23 cellular contexts compared by ENCODE assay signal in the genomic region with DNA sequence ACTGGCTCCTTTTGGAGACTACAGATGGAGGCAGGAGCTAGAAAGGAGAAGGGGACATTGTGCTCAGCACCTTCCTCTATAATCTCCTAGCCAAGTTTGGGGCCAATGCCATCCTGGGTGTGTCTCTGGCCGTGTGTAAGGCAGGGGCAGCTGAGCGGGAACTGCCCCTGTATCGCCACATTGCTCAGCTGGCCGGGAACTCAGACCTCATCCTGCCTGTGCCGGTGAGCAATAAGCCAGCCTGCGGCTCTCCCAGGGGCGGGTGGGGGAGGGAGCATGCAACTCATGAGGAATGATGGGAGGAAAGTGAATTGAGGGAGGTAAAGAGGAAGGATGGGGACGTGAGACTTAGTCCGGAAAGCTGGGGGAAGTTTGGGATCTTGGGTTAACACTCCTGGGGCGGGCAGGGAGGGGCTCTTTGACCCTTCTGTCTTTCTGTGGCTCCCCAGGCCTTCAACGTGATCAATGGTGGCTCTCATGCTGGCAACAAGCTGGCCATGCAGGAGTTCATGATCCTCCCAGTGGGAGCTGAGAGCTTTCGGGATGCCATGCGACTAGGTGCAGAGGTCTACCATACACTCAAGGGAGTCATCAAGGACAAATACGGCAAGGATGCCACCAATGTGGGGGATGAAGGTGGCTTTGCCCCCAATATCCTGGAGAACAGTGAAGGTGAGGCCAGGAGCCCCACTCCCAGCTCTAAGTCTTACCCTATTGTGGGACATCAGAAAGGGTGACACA. TPM values are rescaled to one million over a fixed set of nuclear protein-coding genes. Genes with fewer than 3 reads are reported as not detected.
DNase-seq lines count a peak whose midpoint lies in the region; ATAC-seq, FAIRE-seq and TF ChIP-seq lines count a peak whose summit lies in the region.
"Had no signal": no experiment of that assay in that cellular context is flagged by ENCODE, and none has a peak within 500 bp of the region (broad histone marks: within the 10 kb centered on the region; RNA-seq: fewer than 3 reads in every experiment).

No MANE protein-coding gene starts in this region.

- intact Hi-C loops in CD4-positive, alpha-beta T cell (cut with DNase I, micrococcal nuclease): no loop called here
- intact Hi-C loops in GM12878 (cut with micrococcal nuclease; ENCODE audit: unreplicated experiment): no loop called here

- WGBS in GM12878 (ENCODE audit: insufficient coverage, insufficient replicate concordance, low lambda C conversion rate, missing lambda C conversion rate): 86% methylated on average over 14 of the region's 14 CpGs

- no peaks in the 10 kb centered on the region for H3K9me3 ChIP-seq in CD4-positive, alpha-beta T cell (ENCODE audit: control insufficient read depth, low read length)
- no peaks in the 10 kb centered on the region for H3K9me3 ChIP-seq in GM12878 (replicated peaks; ENCODE audit: control insufficient read depth, insufficient read depth, low read length)
- H3K9me3 ChIP-seq: breast epithelium, left lung, neutrophil, testis had no signal

- no peak for TF ChIP-seq POLR2A in GM12878 (IDR thresholded peaks at IDR 0.05; ENCODE audit: low read depth, low read length)

- no peak overlapping the region for H2AFZ ChIP-seq in GM12878 (ENCODE audit: control insufficient read depth, low read depth, low read length)

- RAD21 ChIA-PET in GM12878 (lab: Charles Lee; ENCODE audit: unreplicated experiment): no interaction called here

- TF ChIP-seq RAD21 in GM12878 (IDR thresholded peaks at IDR 0.05; ENCODE audit: insufficient read depth, low read depth, low read length): no peak

- no peak overlapping the region for H3K4me2 ChIP-seq in GM12878 (ENCODE audit: control insufficient read depth, insufficient read depth)

- ATAC-seq in CD4-positive, alpha-beta T cell (ENCODE audit: poor library complexity): no peak
- ATAC-seq in GM12878 (no peak), HG02678 (IDR thresholded peaks at IDR 0.05; ENCODE audit: unreplicated experiment) (no peak)
- ATAC-seq: left lung had no signal

- H3K79me2 ChIP-seq in GM12878 (ENCODE audit: control insufficient read depth, insufficient read depth, low read length): peaks cover 23% of the 10 kb centered on the region

- FAIRE-seq in GM12878 (lab: Jason Lieb, UNC): no peak
- FAIRE-seq: GM18507 had no signal

- H3K36me3 ChIP-seq in GM12878 (ENCODE audit: control insufficient read depth in 2 of 2, insufficient read depth in 2 of 2, low read length in 1 of 2): peaks cover 2 to 10% of the 10 kb centered on the region in 2 experiments; a peak in 2 of 4 replicates
- H3K36me3 ChIP-seq: breast epithelium, neutrophil had no signal

- peaks cover 28% of the 10 kb centered on the region for H3K4me1 ChIP-seq in GM12878 (ENCODE audit: control insufficient read depth, insufficient read depth, low read length)

- POLR2A ChIA-PET in CD4-positive, alpha-beta T cell (lab: Charles Lee): interaction anchor here (0.7 kb wide), 1 partner anchor 26 kb away, joined by 3 read pairs; no protein-coding TSS in a partner anchor
- POLR2A ChIA-PET in GM12878 (lab: Charles Lee): interaction anchor here (0.6 to 1.2 kb wide), 2 partner anchors 9 to 17 kb away, joined by 4 to 6 read pairs; no protein-coding TSS in a partner anchor

- H3K27ac Mint-ChIP-seq in CD4-positive, alpha-beta T cell: peak overlapping the region; percentile 82
- H3K27ac Mint-ChIP-seq: activated naive CD4-positive, alpha-beta T cell treated with anti-CD3 and anti-CD28 coated beads, Interleukin-2, amount 10 ng/mL, durations not matched to agents 7 days and 5 days had no signal

- H3K9ac ChIP-seq in GM12878 (ENCODE audit: control insufficient read depth, insufficient read depth, low read length): no peak overlapping the region

- H3K27me3 Mint-ChIP-seq in CD4-positive, alpha-beta T cell: no peaks in the 10 kb centered on the region
- H3K27me3 Mint-ChIP-seq: activated naive CD4-positive, alpha-beta T cell treated with anti-CD3 and anti-CD28 coated beads, Interleukin-2, amount 10 ng/mL, durations not matched to agents 7 days and 5 days had no signal

- no peaks in the 10 kb centered on the region for H4K20me1 ChIP-seq in GM12878 (ENCODE audit: control insufficient read depth, insufficient read depth)

- no peaks in the 10 kb centered on the region for H3K9me3 Mint-ChIP-seq in CD4-positive, alpha-beta T cell
- H3K9me3 Mint-ChIP-seq: activated naive CD4-positive, alpha-beta T cell treated with anti-CD3 and anti-CD28 coated beads, Interleukin-2, amount 10 ng/mL, durations not matched to agents 7 days and 5 days had no signal

- H3K27me3 ChIP-seq in CD4-positive, alpha-beta T cell (ENCODE audit: control insufficient read depth, insufficient read depth, low read length): no peaks in the 10 kb centered on the region
- no peaks in the 10 kb centered on the region for H3K27me3 ChIP-seq in GM12878 (replicated peaks in 1 of 2; ENCODE audit: control insufficient read depth in 2 of 2, insufficient read depth in 2 of 2, low read length in 1 of 2)
- H3K27me3 ChIP-seq: breast epithelium, testis had no signal

- in situ Hi-C loops in GM12878 (cut with MboI): no loop called here

- no peak overlapping the region for H3K4me3 Mint-ChIP-seq in CD4-positive, alpha-beta T cell

- no peak overlapping the region for H3K27ac ChIP-seq in CD4-positive, alpha-beta T cell (ENCODE audit: low read depth, low read length)
- H3K27ac ChIP-seq in GM12878 (ENCODE audit: control insufficient read depth, insufficient read depth): no peak overlapping the region
- H3K27ac ChIP-seq: breast epithelium, epithelial cell of prostate, left lung, neutrophil, testis, VCaP had no signal

- SMC1A ChIA-PET in GM12878 (lab: Charles Lee; ENCODE audit: uncharacterized antibody, unreplicated experiment): interaction anchor here (1.3 kb wide), 1 partner anchor 26 kb away, joined by 3 read pairs; no protein-coding TSS in a partner anchor

- DNase-seq in CD4-positive, alpha-beta T cell: no peak
- DNase-seq in HK-2 (ENCODE audit: unreplicated experiment) (peak; percentile 54), GM12878 (ENCODE audit: low read depth, low spot score) (no peak), myocyte (ENCODE audit: low read depth) (peak; percentile 42), mesenteric fat pad (ENCODE audit: low spot score) (no peak), DMS53 (lab: John Stamatoyannopoulos, UW) (no peak), epidermal melanocyte (ENCODE audit: insufficient read length, low spot score) (no peak)
- DNase-seq: activated naive CD4-positive, alpha-beta T cell treated with anti-CD3 and anti-CD28 coated beads, Interleukin-2, amount 10 ng/mL, durations not matched to agents 7 days and 5 days; DMS79; KBM-7; NCI-H2029 treated with DMSO at 0.1 percent for 48 hours; NCI-H510A treated with DMSO at 0.1 percent for 48 hours; retina; testis had no signal

- H3K36me3 Mint-ChIP-seq in CD4-positive, alpha-beta T cell (ENCODE audit: low read depth): peaks cover 49% of the 10 kb centered on the region

- TF ChIP-seq CTCF in CD4-positive, alpha-beta T cell (IDR thresholded peaks at IDR 0.05): no peak
- no peak for TF ChIP-seq CTCF in GM12878 (IDR thresholded peaks at IDR 0.05 in 2 of 3, conservative IDR thresholded peaks at IDR 0.05 in 1 of 3; ENCODE audit: control insufficient read depth in 2 of 3, extremely low read depth in 1 of 3, insufficient read depth in 1 of 3, low read depth in 3 of 3, low read length in 3 of 3)

- CTCF ChIA-PET in CD4-positive, alpha-beta T cell (lab: Charles Lee): no interaction called here
- CTCF ChIA-PET in GM12878 (lab: Yijun Ruan, JAX): interaction anchor here (0.7 to 1.9 kb wide), 4 partner anchors 8 to 49 kb away, joined by 3 to 7 read pairs (median 4); a partner anchor contains a TSS

- no peak overlapping the region for H3K4me3 ChIP-seq in GM12878
- H3K4me3 ChIP-seq: breast epithelium, left lung, testis had no signal

- TSS peak; percentile 32 for BruUV-seq in GM12878 (replicated peaks; lab: Mats Ljungman, UMichigan)

- no peak for TF ChIP-seq EP300 in GM12878 (IDR thresholded peaks at IDR 0.05; ENCODE audit: borderline replicate concordance in 1 of 2, control insufficient read depth in 1 of 2, low read depth in 2 of 2, low read length in 2 of 2)

- peaks cover 30% of the 10 kb centered on the region for H3K4me1 Mint-ChIP-seq in CD4-positive, alpha-beta T cell (ENCODE audit: low read depth)

RNA-seq across cellular contexts. Expression of a gene that starts 3.3 kb away (rescaled TPM):
- total RNA-seq in CD4-positive, alpha-beta T cell: 100 to 1,000 TPM in 1 of 2 experiments, 10 to 100 TPM in 1; 85.6 to 103 TPM
- total RNA-seq in GM12878 (2013; cell fraction: nucleolus; rRNA removed): 124 and 142 TPM in 2 replicates
- total RNA-seq in GM12878 (2014; rRNA removed): 24.8 and 28.0 TPM in 2 replicates
- 25.3 and 25.8 TPM in 2 replicates for total RNA-seq in GM12878 (2014; rRNA removed; fragmentation: Illumina TruSeq; extraction: Trizol)
- total RNA-seq in GM12878 (2021): 65.4 and 65.5 TPM in 2 replicates
- 159 TPM for polyA plus RNA-seq in GM12878 (2011; ENCODE audit: low read depth)
- polyA plus RNA-seq in GM12878 (2011; rRNA removed): 159 and 196 TPM in 2 replicates
- 187 and 271 TPM in 2 replicates for polyA plus RNA-seq in GM12878 (2011; cell fraction: cytosol; rRNA removed)
- 494 and 720 TPM in 2 replicates for polyA plus RNA-seq in GM12878 (2011; cell fraction: nucleus; rRNA removed)
- 181 and 207 TPM in 2 replicates for polyA plus RNA-seq in GM12878 (2012)
- 59.1 and 61.1 TPM in 2 replicates for polyA plus RNA-seq in GM12878 (2014; fragmentation: Illumina TruSeq; extraction: Trizol)
- 10 to 100 TPM; 37.3 to 42.1 TPM for polyA plus RNA-seq in GM12878 (2014; fragmentation: Nextera tagmentation; extraction: Ambion mirVana)
- polyA plus RNA-seq in GM12878 (2014; rRNA removed): 61.3 and 68.1 TPM in 2 replicates
- 10 to 100 TPM; 39.8 to 44.1 TPM for polyA plus RNA-seq in GM12878 (2016; fragmentation: Nextera tagmentation; extraction: Ambion mirVana)
- polyA minus RNA-seq in GM12878 (2011; rRNA and poly(A)+ RNA removed): 91.5 and 121 TPM in 2 replicates
- polyA minus RNA-seq in GM12878 (2011; cell fraction: cytosol; rRNA and poly(A)+ RNA removed): 31.0 and 39.8 TPM in 2 replicates
- 60.9 and 69.0 TPM in 2 replicates for polyA minus RNA-seq in GM12878 (2011; cell fraction: nucleus; rRNA and poly(A)+ RNA removed)
- total RNA-seq in myocyte: 9.0 and 9.9 TPM in 2 replicates
- 77.6 TPM for polyA plus RNA-seq in myocyte (2012)
- total RNA-seq in mesenteric fat pad: 5.3 TPM

RNA-seq across cellular contexts. Expression of a gene that starts 10.1 kb away (rescaled TPM):
- 10 to 100 TPM; 28.7 to 29.6 TPM for total RNA-seq in CD4-positive, alpha-beta T cell
- total RNA-seq in GM12878 (2013; cell fraction: nucleolus; rRNA removed): 26.1 and 27.4 TPM in 2 replicates
- total RNA-seq in GM12878 (2014; rRNA removed): 2.6 and 3.3 TPM in 2 replicates
- total RNA-seq in GM12878 (2014; rRNA removed; fragmentation: Illumina TruSeq; extraction: Trizol): 2.0 and 2.6 TPM in 2 replicates
- 38.0 and 44.5 TPM in 2 replicates for total RNA-seq in GM12878 (2021)
- polyA plus RNA-seq in GM12878 (2011; ENCODE audit: low read depth): 10.7 TPM
- polyA plus RNA-seq in GM12878 (2011; rRNA removed): 1.4 and 3.9 TPM in 2 replicates
- polyA plus RNA-seq in GM12878 (2011; cell fraction: cytosol; rRNA removed): 4.6 and 4.8 TPM in 2 replicates
- 53.3 and 76.2 TPM in 2 replicates for polyA plus RNA-seq in GM12878 (2011; cell fraction: nucleus; rRNA removed)
- 30.2 and 35.7 TPM in 2 replicates for polyA plus RNA-seq in GM12878 (2012)
- polyA plus RNA-seq in GM12878 (2014; fragmentation: Illumina TruSeq; extraction: Trizol): 5.8 and 15.4 TPM in 2 replicates
- under 1 TPM; 0.08 to 0.15 TPM for polyA plus RNA-seq in GM12878 (2014; fragmentation: Nextera tagmentation; extraction: Ambion mirVana)
- polyA plus RNA-seq in GM12878 (2014; rRNA removed): 19.7 and 28.8 TPM in 2 replicates
- polyA plus RNA-seq in GM12878 (2016; fragmentation: Nextera tagmentation; extraction: Ambion mirVana): 1 to 10 TPM; 6.1 to 6.2 TPM
- polyA minus RNA-seq in GM12878 (2011; rRNA and poly(A)+ RNA removed): 3.0 and 6.6 TPM in 2 replicates
- polyA minus RNA-seq in GM12878 (2011; cell fraction: cytosol; rRNA and poly(A)+ RNA removed): 9.7 and 12.0 TPM in 2 replicates
- 8.9 and 19.5 TPM in 2 replicates for polyA minus RNA-seq in GM12878 (2011; cell fraction: nucleus; rRNA and poly(A)+ RNA removed)
- 11.3 and 15.2 TPM in 2 replicates for total RNA-seq in myocyte
- 63.1 TPM for polyA plus RNA-seq in myocyte (2012)
- total RNA-seq in mesenteric fat pad: 148 TPM

RNA-seq across cellular contexts. Expression of a gene that starts 13.0 kb away (rescaled TPM):
- total RNA-seq in CD4-positive, alpha-beta T cell: 1 to 10 TPM; 3.2 to 4.7 TPM
- 13.0 and 13.8 TPM in 2 replicates for total RNA-seq in GM12878 (2013; cell fraction: nucleolus; rRNA removed)
- total RNA-seq in GM12878 (2014; rRNA removed) (2.8 and 4.7 TPM in 2 replicates), GM12878 (2014; rRNA removed; fragmentation: Illumina TruSeq; extraction: Trizol) (4.0 and 4.3 TPM in 2 replicates), GM12878 (2021) (3.1 and 3.8 TPM in 2 replicates), myocyte (11.1 and 12.1 TPM in 2 replicates), mesenteric fat pad (4.2 TPM)
- 7.8 TPM for polyA plus RNA-seq in GM12878 (2011; ENCODE audit: low read depth)
- polyA plus RNA-seq in GM12878 (2011; rRNA removed) (5.6 and 6.9 TPM in 2 replicates), GM12878 (2014; fragmentation: Illumina TruSeq; extraction: Trizol) (5.2 and 5.4 TPM in 2 replicates), GM12878 (2014; fragmentation: Nextera tagmentation; extraction: Ambion mirVana) (1 to 10 TPM; 1.4 to 2.5 TPM), GM12878 (2014; rRNA removed) (3.1 and 3.3 TPM in 2 replicates), GM12878 (2016; fragmentation: Nextera tagmentation; extraction: Ambion mirVana) (1 to 10 TPM; 3.5 to 5.4 TPM)
- polyA plus RNA-seq in GM12878 (2011; cell fraction: cytosol; rRNA removed): 6.6 and 7.0 TPM in 2 replicates
- 3.3 and 4.4 TPM in 2 replicates for polyA plus RNA-seq in GM12878 (2011; cell fraction: nucleus; rRNA removed)
- 7.4 and 7.6 TPM in 2 replicates for polyA plus RNA-seq in GM12878 (2012)
- polyA minus RNA-seq in GM12878 (2011; rRNA and poly(A)+ RNA removed): 5.8 and 6.2 TPM in 2 replicates
- polyA minus RNA-seq in GM12878 (2011; cell fraction: cytosol; rRNA and poly(A)+ RNA removed): 1.0 TPM in 1 of 2 replicates, not detected in the other
- polyA minus RNA-seq in GM12878 (2011; cell fraction: nucleus; rRNA and poly(A)+ RNA removed): 1.7 TPM in 2 replicates
- polyA plus RNA-seq in myocyte (2012): 19.3 TPM

RNA-seq across cellular contexts. Expression of a gene that starts 26.0 kb away (rescaled TPM):
- total RNA-seq in CD4-positive, alpha-beta T cell: not detected
- not detected in 2 replicates for total RNA-seq in GM12878 (2013; cell fraction: nucleolus; rRNA removed)
- not detected in 2 replicates for total RNA-seq in GM12878 (2014; rRNA removed)
- total RNA-seq in GM12878 (2014; rRNA removed; fragmentation: Illumina TruSeq; extraction: Trizol): not detected in 2 replicates
- not detected in 2 replicates for total RNA-seq in GM12878 (2021)
- not detected for polyA plus RNA-seq in GM12878 (2011; ENCODE audit: low read depth)
- polyA plus RNA-seq in GM12878 (2011; rRNA removed): not detected in 2 replicates
- polyA plus RNA-seq in GM12878 (2011; cell fraction: cytosol; rRNA removed): not detected in 2 replicates
- not detected in 2 replicates for polyA plus RNA-seq in GM12878 (2011; cell fraction: nucleus; rRNA removed)
- not detected in 2 replicates for polyA plus RNA-seq in GM12878 (2012)
- polyA plus RNA-seq in GM12878 (2014; fragmentation: Illumina TruSeq; extraction: Trizol): not detected in 2 replicates
- polyA plus RNA-seq in GM12878 (2014; fragmentation: Nextera tagmentation; extraction: Ambion mirVana): not detected
- polyA plus RNA-seq in GM12878 (2014; rRNA removed): not detected in 2 replicates
- not detected for polyA plus RNA-seq in GM12878 (2016; fragmentation: Nextera tagmentation; extraction: Ambion mirVana)
- polyA minus RNA-seq in GM12878 (2011; rRNA and poly(A)+ RNA removed): not detected in 2 replicates
- polyA minus RNA-seq in GM12878 (2011; cell fraction: cytosol; rRNA and poly(A)+ RNA removed): not detected in 2 replicates
- not detected in 2 replicates for polyA minus RNA-seq in GM12878 (2011; cell fraction: nucleus; rRNA and poly(A)+ RNA removed)
- not detected in 2 replicates for total RNA-seq in myocyte
- polyA plus RNA-seq in myocyte (2012): not detected
- total RNA-seq in mesenteric fat pad: not detected
- total RNA-seq: breast epithelium, left lung, mucosa of gallbladder, testis had no signal
- polyA plus RNA-seq: AG04450 had no signal

RNA-seq across cellular contexts. Expression of a gene that starts 26.2 kb away (rescaled TPM):
- total RNA-seq in CD4-positive, alpha-beta T cell: 100 to 1,000 TPM; 305 to 311 TPM
- total RNA-seq in GM12878 (2013; cell fraction: nucleolus; rRNA removed): 34.9 and 36.3 TPM in 2 replicates
- total RNA-seq in GM12878 (2014; rRNA removed) (223 and 231 TPM in 2 replicates), GM12878 (2014; rRNA removed; fragmentation: Illumina TruSeq; extraction: Trizol) (109 and 124 TPM in 2 replicates), GM12878 (2021) (192 and 194 TPM in 2 replicates), myocyte (116 and 166 TPM in 2 replicates), mesenteric fat pad (125 TPM)
- 177 TPM for polyA plus RNA-seq in GM12878 (2011; ENCODE audit: low read depth)
- polyA plus RNA-seq in GM12878 (2011; rRNA removed) (183 and 331 TPM in 2 replicates), GM12878 (2014; fragmentation: Illumina TruSeq; extraction: Trizol) (8.0 and 64.5 TPM in 2 replicates), GM12878 (2014; fragmentation: Nextera tagmentation; extraction: Ambion mirVana) (100 to 1,000 TPM; 138 to 170 TPM), GM12878 (2014; rRNA removed) (373 and 377 TPM in 2 replicates), GM12878 (2016; fragmentation: Nextera tagmentation; extraction: Ambion mirVana) (100 to 1,000 TPM; 274 to 291 TPM)
- polyA plus RNA-seq in GM12878 (2011; cell fraction: cytosol; rRNA removed): 632 and 839 TPM in 2 replicates
- polyA plus RNA-seq in GM12878 (2011; cell fraction: nucleus; rRNA removed): 336 and 343 TPM in 2 replicates
- 433 and 438 TPM in 2 replicates for polyA plus RNA-seq in GM12878 (2012)
- polyA minus RNA-seq in GM12878 (2011; rRNA and poly(A)+ RNA removed): 89.4 and 141 TPM in 2 replicates
- 46.1 and 52.9 TPM in 2 replicates for polyA minus RNA-seq in GM12878 (2011; cell fraction: cytosol; rRNA and poly(A)+ RNA removed)
- polyA minus RNA-seq in GM12878 (2011; cell fraction: nucleus; rRNA and poly(A)+ RNA removed): 71.7 and 114 TPM in 2 replicates
- 196 TPM for polyA plus RNA-seq in myocyte (2012)

Comparison
In these comparisons a context has a peak if more than half of its experiments do, and no peak if none do; other contexts are left out.
1. DNase-seq: peak in HK-2 (single experiment) and myocyte (single experiment); none in CD4-positive, alpha-beta T cell (0 of 10), GM12878 (single experiment), mesenteric fat pad (single experiment), DMS53 (single experiment) and epidermal melanocyte (single experiment).